ENCODE assay signal across 11 cellular contexts in the genomic region with DNA sequence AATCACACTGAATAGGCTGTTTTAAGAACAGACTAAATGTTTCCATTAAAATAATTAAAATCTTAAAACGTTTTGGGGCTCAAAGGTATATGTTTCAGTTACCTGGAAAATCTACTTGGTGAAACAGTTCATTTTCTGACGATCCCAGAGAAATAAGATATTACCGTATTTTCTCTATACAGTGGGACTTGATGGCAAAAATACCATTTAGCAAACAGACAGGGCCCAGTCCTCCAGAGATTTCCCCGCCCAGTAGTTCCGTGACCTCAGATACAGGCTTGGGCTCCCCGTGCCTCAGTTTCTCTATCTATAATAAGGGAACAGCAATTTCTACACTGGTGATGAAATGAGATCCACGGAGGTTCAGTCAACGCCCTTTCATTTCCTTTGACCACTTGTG.
"Had no signal": no experiment of that assay in that cellular context is flagged by ENCODE, and none has a peak within 500 bp of the region (broad histone marks: within the 10 kb centered on the region; RNA-seq: fewer than 3 reads in every experiment).

No MANE protein-coding gene starts in this region.

- H3K4me3 ChIP-seq: GM23248, GM23338, HAP-1 had no signal

- H3K36me3 ChIP-seq: HAP-1 had no signal

- H3K9ac ChIP-seq: GM23248 had no signal

- H3K27ac Mint-ChIP-seq: GM23338, H9, HFFc6 had no signal

- ATAC-seq: GM23338, HCT116 had no signal

- H3K9me3 Mint-ChIP-seq: GM23338, H9 had no signal

- H3K9me3 ChIP-seq: HAP-1 had no signal

- H3K4me2 ChIP-seq: GM23338 had no signal

- FAIRE-seq: H1, H54 had no signal

- H3K27ac ChIP-seq: GM23248 had no signal

- H3K4me3 Mint-ChIP-seq: GM23338, H9, HFFc6 had no signal

- DNase-seq: GM23248, GOT3, H7, H9, HCEC 1CT, HFFc6 had no signal

- H2AFZ ChIP-seq: GM23248, GM23338 had no signal
